Comparison of ENCODE assay signal across 8 cellular contexts in genomic region chr1:4759671-4760070, GRCh38.
"Had no signal": no experiment of that assay in that cellular context is flagged by ENCODE, and none has a peak within 500 bp of the region (broad histone marks: within the 10 kb centered on the region; RNA-seq: fewer than 3 reads in every experiment).

No MANE protein-coding gene starts in this region.

- H3K27ac ChIP-seq: GM23248, HL-60 had no signal

- FAIRE-seq: H54, HepG2 had no signal

- ATAC-seq: HepG2 had no signal

- DNase-seq: GM23248, GOT3, H9, HCEC 1CT, KBM-7 had no signal

- H3K9ac ChIP-seq: GM23248 had no signal

- H3K4me3 ChIP-seq: GM23248 had no signal

- H2AFZ ChIP-seq: GM23248 had no signal
